In genomic region chr15:100926258-100926657, GRCh38 we compare ENCODE assay signal across 15 cellular contexts. TPM values are rescaled to one million over a fixed set of nuclear protein-coding genes. Genes with fewer than 3 reads are reported as not detected.
DNase-seq lines count a peak whose midpoint lies in the region; ATAC-seq, FAIRE-seq and TF ChIP-seq lines count a peak whose summit lies in the region.
"Had no signal": no experiment of that assay in that cellular context is flagged by ENCODE, and none has a peak within 500 bp of the region (broad histone marks: within the 10 kb centered on the region; RNA-seq: fewer than 3 reads in every experiment).

No MANE protein-coding gene starts in this region.

- H3K9me3 ChIP-seq in SK-N-SH (no peaks in the 10 kb centered on the region), tibial nerve (no peaks in the 10 kb centered on the region), small intestine (ENCODE audit: control insufficient read depth, low read depth) (no peaks in the 10 kb centered on the region)
- H3K9me3 ChIP-seq: SJCRH30, thyroid gland had no signal

- no peak overlapping the region for H3K4me3 Mint-ChIP-seq in stimulated activated naive B cell treated with anti-CD40 and anti-IgM and Interleukin-4, amounts not matched to agents 10 μg/mL and 1 μg/mL and 100 μg/mL, for 72 hours

- peaks cover 57 to 82% of the 10 kb centered on the region in 2 donors for H3K4me1 Mint-ChIP-seq in stimulated activated naive B cell treated with anti-CD40 and anti-IgM and Interleukin-4, amounts not matched to agents 10 μg/mL and 1 μg/mL and 100 μg/mL, for 72 hours

- no peaks in the 10 kb centered on the region for H3K27me3 ChIP-seq in SK-N-SH (ENCODE audit: insufficient read depth)
- no peaks in the 10 kb centered on the region for H3K27me3 ChIP-seq in bronchial epithelial cell (ENCODE audit: control insufficient read depth, insufficient read depth, low read length)
- no peaks in the 10 kb centered on the region for H3K27me3 ChIP-seq in tibial nerve
- H3K27me3 ChIP-seq in small intestine (ENCODE audit: control insufficient read depth in 2 of 2, insufficient read depth in 2 of 2, low read length in 2 of 2): no peaks in the 10 kb centered on the region
- H3K27me3 ChIP-seq: SJCRH30, thyroid gland had no signal

- peaks cover 4% of the 10 kb centered on the region; the same call in 1 of the 2 replicates for H3K79me2 ChIP-seq in SK-N-SH (ENCODE audit: insufficient read depth)

- H3K9me3 Mint-ChIP-seq in stimulated activated naive B cell treated with anti-CD40 and anti-IgM and Interleukin-4, amounts not matched to agents 10 μg/mL and 1 μg/mL and 100 μg/mL, for 72 hours: no peaks in the 10 kb centered on the region

- no peaks in the 10 kb centered on the region for H4K20me1 ChIP-seq in SK-N-SH (ENCODE audit: insufficient read depth)

- H2AFZ ChIP-seq in SK-N-SH (ENCODE audit: low read depth): no peak overlapping the region

- peak; percentile 14; the same call in 1 of the 2 replicates for TF ChIP-seq CTCF in SK-N-SH (IDR thresholded peaks at IDR 0.05)
- TF ChIP-seq CTCF in bronchial epithelial cell (IDR thresholded peaks at IDR 0.05; ENCODE audit: insufficient read depth, low read length, severe bottlenecking): peak; percentile 19
- no peak for TF ChIP-seq CTCF in tibial nerve (IDR thresholded peaks at IDR 0.05)

- H3K36me3 ChIP-seq in SK-N-SH (replicated peaks in 1 of 2; ENCODE audit: control insufficient read depth in 1 of 2, insufficient read depth in 2 of 2, low read length in 1 of 2) (peaks cover 0 to 15% of the 10 kb centered on the region in 2 experiments), bronchial epithelial cell (ENCODE audit: control insufficient read depth, insufficient read depth, low read length) (peaks cover 6% of the 10 kb centered on the region), tibial nerve (peaks cover 0 to 8% (median 0%) of the 10 kb centered on the region in 3 donors), small intestine (ENCODE audit: control insufficient read depth in 2 of 2, insufficient read depth in 2 of 2, low read length in 2 of 2) (no peaks in the 10 kb centered on the region)
- H3K36me3 ChIP-seq: SJCRH30, thyroid gland had no signal

- TF ChIP-seq RAD21 in SK-N-SH (IDR thresholded peaks at IDR 0.05; ENCODE audit: low read length): no peak

- H3K27me3 Mint-ChIP-seq in stimulated activated naive B cell treated with anti-CD40 and anti-IgM and Interleukin-4, amounts not matched to agents 10 μg/mL and 1 μg/mL and 100 μg/mL, for 72 hours: no peaks in the 10 kb centered on the region

- FAIRE-seq in bronchial epithelial cell (lab: Jason Lieb, UNC) (no peak), small intestine (lab: Jason Lieb, UNC) (no peak)
- FAIRE-seq: colon had no signal

- 99% methylated on average over 11 of the region's 11 CpGs for WGBS in SK-N-SH (ENCODE audit: low lambda C conversion rate)
- WGBS in tibial nerve, 2 donors: 90 to 95% methylated on average over 11 of the region's 11 CpGs
- whole genome bisulfite sequencing in small intestine, 3 donors: 88 to 95% (median 90%) methylated on average over 11 of the region's 11 CpGs

- no peak overlapping the region for H3K4me3 ChIP-seq in SK-N-SH (ENCODE audit: low read depth in 2 of 2, low read length in 1 of 2)
- no peak overlapping the region for H3K4me3 ChIP-seq in bronchial epithelial cell (ENCODE audit: low read depth, low read length)
- no peak overlapping the region for H3K4me3 ChIP-seq in tibial nerve
- H3K4me3 ChIP-seq in small intestine (ENCODE audit: low read depth in 1 of 2, low read length in 2 of 2): no peak overlapping the region
- H3K4me3 ChIP-seq: SJCRH30, thyroid gland had no signal

- no peak for DNase-seq in SK-N-SH
- no peak for DNase-seq in bronchial epithelial cell (ENCODE audit: low read depth)
- no peak for DNase-seq in stimulated activated naive B cell treated with anti-CD40 and anti-IgM and Interleukin-4, amounts not matched to agents 10 μg/mL and 1 μg/mL and 100 μg/mL, for 72 hours
- no peak for DNase-seq in tibial nerve (ENCODE audit: low spot score in 2 of 2)
- no peak for DNase-seq in small intestine
- DNase-seq: activated T-cell treated with anti-CD3 and anti-CD28 coated beads for 4 hours, IMR-90, NCI-H774, SJCRH30, thyroid gland had no signal

- peaks cover 55 to 62% of the 10 kb centered on the region in 2 donors for H3K36me3 Mint-ChIP-seq in stimulated activated naive B cell treated with anti-CD40 and anti-IgM and Interleukin-4, amounts not matched to agents 10 μg/mL and 1 μg/mL and 100 μg/mL, for 72 hours

- no peaks in the 10 kb centered on the region for H3K9me2 ChIP-seq in SK-N-SH

- H3F3A ChIP-seq in SK-N-SH (replicated peaks; ENCODE audit: insufficient read depth): no peaks in the 10 kb centered on the region

- H3K4me2 ChIP-seq in SK-N-SH: no peak overlapping the region

- TF ChIP-seq POLR2A in tibial nerve (IDR thresholded peaks at IDR 0.05): no peak

- CTCF ChIA-PET in SK-N-SH (lab: Yijun Ruan, JAX): interaction anchor here (1.1 to 5.1 kb wide), 3 partner anchors 82 to 576 kb away, joined by 3 to 33 read pairs (median 3); no protein-coding TSS in a partner anchor

- ATAC-seq in SK-N-SH treated with all-trans-retinoic acid at 6 μM for 48 hours (no peak), HG03520 (IDR thresholded peaks at IDR 0.05; ENCODE audit: unreplicated experiment) (peak; percentile 39), GM19452 (IDR thresholded peaks at IDR 0.05; ENCODE audit: unreplicated experiment) (no peak)
- peak; percentile 16 to 36 for ATAC-seq in stimulated activated naive B cell treated with anti-CD40 and anti-IgM and Interleukin-4, amounts not matched to agents 10 μg/mL and 1 μg/mL and 100 μg/mL, for 72 hours (replicated peaks)

- no peak overlapping the region for H3K27ac Mint-ChIP-seq in stimulated activated naive B cell treated with anti-CD40 and anti-IgM and Interleukin-4, amounts not matched to agents 10 μg/mL and 1 μg/mL and 100 μg/mL, for 72 hours

- no peak overlapping the region for H3K9ac ChIP-seq in SK-N-SH

- no peak overlapping the region for H3K27ac ChIP-seq in SK-N-SH (ENCODE audit: low read depth in 2 of 2, low read length in 1 of 2)
- no peak overlapping the region for H3K27ac ChIP-seq in tibial nerve
- peak overlapping the region in 1 of 2 donors; percentile 5 for H3K27ac ChIP-seq in small intestine (ENCODE audit: low read depth in 1 of 2, low read length in 1 of 2)
- H3K27ac ChIP-seq: SJCRH30, thyroid gland, VCaP had no signal

- POLR2A ChIA-PET in SK-N-SH (lab: Yijun Ruan, JAX): no interaction called here

- H3K4me1 ChIP-seq in SK-N-SH (ENCODE audit: control insufficient read depth in 1 of 2, insufficient read depth in 2 of 2, low read depth in 1 of 2, low read length in 1 of 2) (peaks cover 0 to 10% of the 10 kb centered on the region in 2 experiments; a peak in 1 of 4 replicates), tibial nerve (peaks cover 0 to 10% (median 4%) of the 10 kb centered on the region in 4 donors), small intestine (ENCODE audit: control insufficient read depth in 2 of 2, insufficient read depth in 1 of 2, low read depth in 1 of 2, low read length in 1 of 2) (no peaks in the 10 kb centered on the region)
- H3K4me1 ChIP-seq: SJCRH30 had no signal

- TF ChIP-seq EP300 in SK-N-SH (IDR thresholded peaks at IDR 0.05; ENCODE audit: borderline replicate concordance in 1 of 2, low read depth in 1 of 2, low read length in 1 of 2) (no peak), tibial nerve (IDR thresholded peaks at IDR 0.05) (no peak)

TF ChIP-seq in SK-N-SH, 30 proteins besides CTCF, POLR2A, EP300 and RAD21 (continues in another document):
- TF ChIP-seq GABPA (IDR thresholded peaks at IDR 0.05; ENCODE audit: low read depth) (no peak), ZBTB33 (IDR thresholded peaks at IDR 0.05; ENCODE audit: borderline replicate concordance, low read depth) (no peak)

TF ChIP-seq in SK-N-SH treated with all-trans-retinoic acid at 6 μM for 48 hours, 23 proteins besides CTCF, POLR2A, EP300 and RAD21 (continues in another document):
- TF ChIP-seq SNAI2 (CRISPR knock-in tag; IDR thresholded peaks at IDR 0.05) (no peak), ARNTL (CRISPR knock-in tag; IDR thresholded peaks at IDR 0.05; ENCODE audit: borderline replicate concordance, low read depth) (no peak), TCF4 (CRISPR knock-in tag; IDR thresholded peaks at IDR 0.05; ENCODE audit: borderline replicate concordance) (no peak), ZNF70 (CRISPR knock-in tag; IDR thresholded peaks at IDR 0.05) (no peak), TSHZ2 (CRISPR knock-in tag; IDR thresholded peaks at IDR 0.05) (no peak), ZFP3 (CRISPR knock-in tag; IDR thresholded peaks at IDR 0.05) (no peak), PPARA (CRISPR knock-in tag; IDR thresholded peaks at IDR 0.05; ENCODE audit: borderline replicate concordance) (no peak)

RNA-seq across cellular contexts. Expression of gene LRRK1, which starts 7.1 kb away (rescaled TPM):
- 6.5 and 6.9 TPM in 2 replicates for polyA plus RNA-seq in SK-N-SH (2012; rRNA removed)
- 2.5 and 3.6 TPM in 2 replicates for polyA plus RNA-seq in SK-N-SH (2012; cell fraction: cytosol; rRNA removed)
- polyA plus RNA-seq in SK-N-SH (2012; cell fraction: nucleus; rRNA removed): 19.7 and 21.0 TPM in 2 replicates
- 4.2 TPM in 2 replicates for total RNA-seq in bronchial epithelial cell
- 10 to 100 TPM; 14.1 to 31.5 (median 16.8) TPM for total RNA-seq in tibial nerve
- polyA plus RNA-seq in small intestine: 1 to 10 TPM; 3.8 to 9.4 (median 6.3) TPM

RNA-seq across cellular contexts. Expression of gene ALDH1A3, which starts 46.6 kb away (rescaled TPM):
- polyA plus RNA-seq in SK-N-SH (2012; rRNA removed) (3.1 and 4.4 TPM in 2 replicates), small intestine (10 to 100 TPM in 1 of 3 donors, 1 to 10 TPM in 2; 3.8 to 37.3 (median 9.9) TPM)
- polyA plus RNA-seq in SK-N-SH (2012; cell fraction: cytosol; rRNA removed): 3.9 and 4.5 TPM in 2 replicates
- 2.6 TPM in 2 replicates for polyA plus RNA-seq in SK-N-SH (2012; cell fraction: nucleus; rRNA removed)
- total RNA-seq in bronchial epithelial cell (217 and 666 TPM in 2 replicates), tibial nerve (10 to 100 TPM; 30.6 to 69.6 (median 36.1) TPM)

Comparison
In these comparisons a context has a peak if more than half of its experiments do, and no peak if none do; other contexts are left out.
1. CTCF ChIP-seq: peak in SK-N-SH (single experiment) and bronchial epithelial cell (single experiment); none in tibial nerve (0 of 5).
2. ATAC-seq: peak in HG03520 (single experiment) and stimulated activated naive B cell treated with anti-CD40 and anti-IgM and Interleukin-4, amounts not matched to agents 10 μg/mL and 1 μg/mL and 100 μg/mL, for 72 hours (2 of 2); none in SK-N-SH treated with all-trans-retinoic acid at 6 μM for 48 hours (single experiment) and GM19452 (single experiment).